ENCODE assay signal across 13 cellular contexts in the genomic region with DNA sequence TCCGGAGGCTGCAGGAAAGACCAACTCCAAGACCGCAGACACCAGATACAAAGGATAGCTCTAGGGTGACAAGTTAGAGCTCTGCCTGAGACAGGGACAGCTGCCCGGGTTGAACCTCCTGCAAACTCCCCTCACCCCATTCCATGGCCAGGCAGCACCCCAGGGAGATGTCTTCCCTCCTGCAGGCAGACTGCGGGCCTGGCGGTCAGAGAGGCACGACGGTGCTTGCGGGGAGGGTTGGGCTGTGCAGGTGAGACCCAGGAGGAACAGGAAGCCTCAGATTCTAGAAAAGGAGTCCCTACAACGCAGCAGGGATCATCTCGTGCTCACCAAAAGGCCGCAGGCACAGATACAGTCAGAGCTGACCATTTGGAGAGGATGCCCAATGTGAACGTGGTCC. TPM values are rescaled to one million over a fixed set of nuclear protein-coding genes. Genes with fewer than 3 reads are reported as not detected.
DNase-seq lines count a peak whose midpoint lies in the region; ATAC-seq and TF ChIP-seq lines count a peak whose summit lies in the region.
"Had no signal": no experiment of that assay in that cellular context is flagged by ENCODE, and none has a peak within 500 bp of the region (broad histone marks: within the 10 kb centered on the region; RNA-seq: fewer than 3 reads in every experiment).

No MANE protein-coding gene starts in this region.

- TF ChIP-seq CTCF in natural killer cell (IDR thresholded peaks at IDR 0.05) (no peak), chondrocyte (IDR thresholded peaks at IDR 0.05) (no peak)

- no peaks in the 10 kb centered on the region for H3K9me3 Mint-ChIP-seq in central memory CD8-positive, alpha-beta T cell
- H3K9me3 Mint-ChIP-seq in natural killer cell: no peaks in the 10 kb centered on the region
- peaks cover 3% of the 10 kb centered on the region for H3K9me3 Mint-ChIP-seq in chondrocyte (ENCODE audit: low read depth)

- H3K4me3 Mint-ChIP-seq in central memory CD8-positive, alpha-beta T cell: no peak overlapping the region
- H3K4me3 Mint-ChIP-seq in natural killer cell (peak overlapping the region; percentile 36), chondrocyte (ENCODE audit: unreplicated experiment) (no peak overlapping the region)

- H3K4me1 Mint-ChIP-seq in central memory CD8-positive, alpha-beta T cell: peaks cover 72% of the 10 kb centered on the region
- H3K4me1 Mint-ChIP-seq in natural killer cell: peaks cover 71 to 75% of the 10 kb centered on the region in 2 donors
- no peaks in the 10 kb centered on the region for H3K4me1 Mint-ChIP-seq in chondrocyte (ENCODE audit: low read depth)

- DNase-seq in cardiac septum (ENCODE audit: low spot score): peak; percentile 50
- no peak for DNase-seq in Right ventricle myocardium superior
- no peak for DNase-seq in central memory CD8-positive, alpha-beta T cell (ENCODE audit: low spot score in 2 of 2)
- DNase-seq in natural killer cell: no peak
- DNase-seq in midbrain (lab: John Stamatoyannopoulos, UW): no peak
- DNase-seq in chondrocyte (ENCODE audit: low spot score): no peak
- DNase-seq: BE2C, DMS 273 treated with DMSO at 0.1 percent for 48 hours, MG63, NCI-H1092 treated with DMSO at 0.1 percent for 48 hours, NCI-H1694 treated with DMSO at 0.1 percent for 48 hours, NCI-H69 had no signal

- no peak for ATAC-seq in Right ventricle myocardium superior (ENCODE audit: poor library complexity)
- no peak for ATAC-seq in central memory CD8-positive, alpha-beta T cell (replicated peaks; ENCODE audit: extremely low read depth, poor library complexity, severe bottlenecking)
- ATAC-seq in natural killer cell: no peak
- ATAC-seq in GM18868 (IDR thresholded peaks at IDR 0.05; ENCODE audit: unreplicated experiment): no peak

- H3K27ac Mint-ChIP-seq in central memory CD8-positive, alpha-beta T cell (ENCODE audit: low read depth): peak overlapping the region; percentile 48
- H3K27ac Mint-ChIP-seq in natural killer cell (peak overlapping the region; percentile 31 to 87), chondrocyte (ENCODE audit: unreplicated experiment) (no peak overlapping the region)

- intact Hi-C loops in cardiac septum (cut with DNase I): no loop called here
- intact Hi-C loops in Right ventricle myocardium superior (cut with DNase I): no loop called here
- intact Hi-C loops in natural killer cell (cut with micrococcal nuclease): no loop called here

- H3K27me3 Mint-ChIP-seq in central memory CD8-positive, alpha-beta T cell: no peaks in the 10 kb centered on the region
- H3K27me3 Mint-ChIP-seq in natural killer cell (ENCODE audit: low read depth in 2 of 2) (no peaks in the 10 kb centered on the region), chondrocyte (ENCODE audit: low read depth) (peaks cover 17% of the 10 kb centered on the region)

- peaks cover 23% of the 10 kb centered on the region for H3K36me3 Mint-ChIP-seq in central memory CD8-positive, alpha-beta T cell (ENCODE audit: insufficient read depth)
- H3K36me3 Mint-ChIP-seq in natural killer cell: no peaks in the 10 kb centered on the region
- peaks cover 2% of the 10 kb centered on the region for H3K36me3 Mint-ChIP-seq in chondrocyte (ENCODE audit: low read depth)

RNA-seq across cellular contexts. Expression of gene CARD11, which starts 34.6 kb away (rescaled TPM):
- total RNA-seq in cardiac septum: 0.32 TPM
- total RNA-seq in Right ventricle myocardium superior: 0.22 TPM
- total RNA-seq in natural killer cell: 100 to 1,000 TPM; 196 to 233 (median 199) TPM
- total RNA-seq in chondrocyte: 0.39 to 1.8 TPM (median 1.7 TPM) in 3 replicates

Comparison
In these comparisons a context has a peak if more than half of its experiments do, and no peak if none do; other contexts are left out.
1. RNA of gene CARD11, which starts 34.6 kb away (total RNA-seq): 196 to 233 TPM in natural killer cell; 0.39 to 1.8 TPM in chondrocyte, 0.32 TPM in cardiac septum (single experiment) and 0.22 TPM in Right ventricle myocardium superior (single experiment); every median in the first group is over 10 times any median in the second.